In genomic region chr3:126438186-126438585, GRCh38 we compare ENCODE assay signal across 24 cellular contexts. TPM values are rescaled to one million over a fixed set of nuclear protein-coding genes. Genes with fewer than 3 reads are reported as not detected.
"Had no signal": no experiment of that assay in that cellular context is flagged by ENCODE, and none has a peak within 500 bp of the region (broad histone marks: within the 10 kb centered on the region; RNA-seq: fewer than 3 reads in every experiment).

No MANE protein-coding gene starts in this region.

- H3K4me1 Mint-ChIP-seq: activated naive CD8-positive, alpha-beta T cell treated with anti-CD3 and anti-CD28 coated beads, Interleukin-2, amount 10 ng/mL, durations not matched to agents 7 days and 5 days; mesothelial cell of epicardium had no signal

- H3K36me3 ChIP-seq: neural progenitor cell had no signal

- H3K27ac Mint-ChIP-seq: activated naive CD4-positive, alpha-beta T cell treated with anti-CD3 and anti-CD28 coated beads for 36 hours; activated naive CD8-positive, alpha-beta T cell treated with anti-CD3 and anti-CD28 coated beads, Interleukin-2, amount 10 ng/mL, durations not matched to agents 7 days and 5 days; activated T-cell treated with anti-CD3 and anti-CD28 coated beads, Interleukin-2, amount 50 U/mL, for 72 hours; mesothelial cell of epicardium; neural progenitor cell; progenitor cell of endocrine pancreas; stimulated activated naive CD8-positive, alpha-beta T cell treated with anti-CD3 and anti-CD28 coated beads, Interleukin-15, Interleukin-2, amounts not matched to agents 100 ng/mL and 50 ng/mL, for 24 hours had no signal

- ATAC-seq: activated T-cell treated with anti-CD3 and anti-CD28 coated beads, Interleukin-2, amount 50 U/mL, for 72 hours; heart left ventricle; left lobe of liver; naive thymus-derived CD8-positive, alpha-beta T cell had no signal

- DNase-seq: activated effector memory CD4-positive, alpha-beta T cell treated with Interleukin-2 at 50 U/mL for 16 hours; activated naive CD4-positive, alpha-beta T cell treated with anti-CD3 and anti-CD28 coated beads for 36 hours; activated naive CD8-positive, alpha-beta T cell treated with anti-CD3 and anti-CD28 coated beads, Interleukin-2, amount 10 ng/mL, durations not matched to agents 7 days and 5 days; activated T-cell treated with anti-CD3 and anti-CD28 coated beads, Interleukin-2, amount 50 U/mL, for 72 hours; amygdala; cerebellar nuclear complex; cortex of kidney; stimulated activated CD4-positive, alpha-beta T cell treated with anti-CD3 and anti-CD28 coated beads, Interleukin-1b, Interleukin-23, amount 100 ng/mL, for 48 hours had no signal

- H3K27me3 ChIP-seq: heart left ventricle, neural progenitor cell, tibial nerve had no signal

- H3K27me3 Mint-ChIP-seq: activated naive CD8-positive, alpha-beta T cell treated with anti-CD3 and anti-CD28 coated beads, Interleukin-2, amount 10 ng/mL, durations not matched to agents 7 days and 5 days; naive thymus-derived CD8-positive, alpha-beta T cell; progenitor cell of endocrine pancreas; stimulated activated naive CD8-positive, alpha-beta T cell treated with anti-CD3 and anti-CD28 coated beads, Interleukin-15, Interleukin-2, amounts not matched to agents 100 ng/mL and 50 ng/mL, for 24 hours had no signal

- H3K4me3 ChIP-seq: heart left ventricle, neural progenitor cell, tibial nerve had no signal

- H3K9me3 ChIP-seq: heart left ventricle, tibial nerve had no signal

- H3K9me3 Mint-ChIP-seq: activated naive CD4-positive, alpha-beta T cell treated with anti-CD3 and anti-CD28 coated beads for 36 hours; activated naive CD8-positive, alpha-beta T cell treated with anti-CD3 and anti-CD28 coated beads, Interleukin-2, amount 10 ng/mL, durations not matched to agents 7 days and 5 days; activated T-cell treated with anti-CD3 and anti-CD28 coated beads, Interleukin-2, amount 50 U/mL, for 72 hours; mesothelial cell of epicardium; naive thymus-derived CD8-positive, alpha-beta T cell; neural progenitor cell; stimulated activated naive CD8-positive, alpha-beta T cell treated with anti-CD3 and anti-CD28 coated beads, Interleukin-15, Interleukin-2, amounts not matched to agents 100 ng/mL and 50 ng/mL, for 24 hours had no signal

- H3K4me1 ChIP-seq: tibial nerve had no signal

- H3K27ac ChIP-seq: heart left ventricle, neural progenitor cell, tibial nerve had no signal

- H3K4me3 Mint-ChIP-seq: activated naive CD4-positive, alpha-beta T cell treated with anti-CD3 and anti-CD28 coated beads for 36 hours; activated naive CD8-positive, alpha-beta T cell treated with anti-CD3 and anti-CD28 coated beads, Interleukin-2, amount 10 ng/mL, durations not matched to agents 7 days and 5 days; activated T-cell treated with anti-CD3 and anti-CD28 coated beads, Interleukin-2, amount 50 U/mL, for 72 hours; mesothelial cell of epicardium; naive thymus-derived CD8-positive, alpha-beta T cell; neural progenitor cell; stimulated activated naive CD8-positive, alpha-beta T cell treated with anti-CD3 and anti-CD28 coated beads, Interleukin-15, Interleukin-2, amounts not matched to agents 100 ng/mL and 50 ng/mL, for 24 hours had no signal

RNA-seq across cellular contexts. Expression of gene CFAP100, which starts 43.5 kb away (rescaled TPM):
- total RNA-seq: activated naive CD4-positive, alpha-beta T cell treated with anti-CD3 and anti-CD28 coated beads for 36 hours; activated naive CD8-positive, alpha-beta T cell treated with anti-CD3 and anti-CD28 coated beads, Interleukin-2, amount 10 ng/mL, durations not matched to agents 7 days and 5 days; activated T-cell treated with anti-CD3 and anti-CD28 coated beads, Interleukin-2, amount 50 U/mL, for 72 hours; bronchial epithelial cell; epithelial cell of proximal tubule; fibroblast of villous mesenchyme; heart left ventricle; left lobe of liver; lung microvascular endothelial cell; mesothelial cell of epicardium; naive thymus-derived CD8-positive, alpha-beta T cell; omental fat pad; skeletal muscle tissue; T-helper 2 cell treated with Interferon-gamma antibody and Interleukin-4, amounts not matched to agents 100 ng/mL and 5 ng/mL, for 36 hours had no signal
- polyA plus RNA-seq: heart left ventricle; keratinocyte; naive thymus-derived CD8-positive, alpha-beta T cell had no signal
